8 cellular contexts compared by ENCODE assay signal in the genomic region with DNA sequence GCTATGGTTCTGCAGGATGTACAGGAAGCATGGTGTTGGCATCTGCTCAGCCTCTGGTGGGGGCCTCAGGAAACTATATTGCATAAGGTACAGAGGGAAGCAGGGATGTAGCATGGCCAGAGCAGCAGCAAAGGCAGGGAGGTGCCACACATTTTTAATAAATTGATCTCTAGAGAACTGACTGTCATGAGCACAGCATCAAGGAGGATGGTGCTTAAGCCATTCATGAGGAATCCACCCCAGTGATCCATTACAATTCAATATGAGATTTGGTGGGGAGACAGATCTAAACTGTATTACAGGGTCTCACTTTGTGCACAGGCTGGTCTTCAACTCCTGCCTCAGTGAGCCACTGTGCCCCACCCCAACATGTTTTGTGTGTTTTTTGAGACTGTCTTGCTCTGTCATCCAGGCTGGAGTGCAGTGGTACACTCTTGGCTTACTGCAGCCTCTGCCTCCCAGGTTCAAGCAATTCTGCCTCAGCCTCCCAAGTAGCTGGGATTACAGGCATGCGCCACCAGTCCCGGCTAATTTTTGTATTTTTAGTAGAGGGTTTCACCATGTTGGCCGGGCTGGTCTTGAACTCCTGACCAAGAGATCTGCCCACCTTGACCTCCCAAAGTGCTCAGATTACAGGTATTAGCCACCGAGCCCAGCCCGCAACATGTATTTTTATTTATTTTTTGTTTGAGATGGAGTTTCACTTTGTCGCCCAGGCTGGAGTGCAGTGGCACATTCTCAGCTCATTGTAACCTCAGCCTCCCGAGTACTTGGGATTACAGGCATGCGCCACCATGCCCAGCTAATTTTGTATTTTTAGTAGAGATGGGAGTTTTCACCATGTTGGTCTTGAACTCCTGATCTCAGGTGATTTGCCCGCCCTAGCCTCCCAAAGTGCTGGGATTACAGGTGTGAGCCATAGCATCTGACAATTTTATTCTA. TPM values are rescaled to one million over a fixed set of nuclear protein-coding genes. Genes with fewer than 3 reads are reported as not detected.
DNase-seq lines count a peak whose midpoint lies in the region; ATAC-seq and TF ChIP-seq lines count a peak whose summit lies in the region.

No MANE protein-coding gene starts in this region.

- no peaks in the 10 kb centered on the region for H3K9me3 Mint-ChIP-seq in activated T-cell treated with anti-CD3 and anti-CD28 coated beads, Interleukin-2, amount 50 U/mL, for 24 hours
- H3K9me3 Mint-ChIP-seq in activated B cell treated with CpG ODN at 0.5 μM for 24 hours: no peaks in the 10 kb centered on the region

- peak overlapping the region; percentile 93 for H3K27ac ChIP-seq in stomach smooth muscle (ENCODE audit: low read length)

- H3K27ac Mint-ChIP-seq in activated T-cell treated with anti-CD3 and anti-CD28 coated beads, Interleukin-2, amount 50 U/mL, for 24 hours: peak overlapping the region; percentile 98
- H3K27ac Mint-ChIP-seq in activated B cell treated with CpG ODN at 0.5 μM for 24 hours: peak overlapping the region; percentile 98

- no peaks in the 10 kb centered on the region for H3K27me3 ChIP-seq in stomach smooth muscle (ENCODE audit: control insufficient read depth in 1 of 2, insufficient read depth in 2 of 2, low read length in 2 of 2)

- H3K36me3 ChIP-seq in stomach smooth muscle (ENCODE audit: control insufficient read depth in 2 of 2, insufficient read depth in 2 of 2, low read length in 2 of 2): peaks cover 17 to 34% of the 10 kb centered on the region in 2 donors

- peaks cover 28% of the 10 kb centered on the region for H3K4me1 ChIP-seq in stomach smooth muscle (ENCODE audit: control insufficient read depth, insufficient read depth, low read length)

- H3K4me3 Mint-ChIP-seq in activated T-cell treated with anti-CD3 and anti-CD28 coated beads, Interleukin-2, amount 50 U/mL, for 24 hours: peak overlapping the region; percentile 99
- H3K4me3 Mint-ChIP-seq in activated B cell treated with CpG ODN at 0.5 μM for 24 hours: peak overlapping the region; percentile 99

- H3K4me1 Mint-ChIP-seq in activated T-cell treated with anti-CD3 and anti-CD28 coated beads, Interleukin-2, amount 50 U/mL, for 24 hours (ENCODE audit: low read depth): peaks cover 28% of the 10 kb centered on the region
- peaks cover 54% of the 10 kb centered on the region for H3K4me1 Mint-ChIP-seq in activated B cell treated with CpG ODN at 0.5 μM for 24 hours

- peaks cover 79% of the 10 kb centered on the region for H3K36me3 Mint-ChIP-seq in activated T-cell treated with anti-CD3 and anti-CD28 coated beads, Interleukin-2, amount 50 U/mL, for 24 hours (ENCODE audit: low read depth)
- H3K36me3 Mint-ChIP-seq in activated B cell treated with CpG ODN at 0.5 μM for 24 hours (ENCODE audit: low read depth): peaks cover 66% of the 10 kb centered on the region

- no peak for TF ChIP-seq CTCF in activated B cell treated with CpG ODN at 0.5 μM for 24 hours (IDR thresholded peaks at IDR 0.05)

- no peak for DNase-seq in activated T-cell treated with anti-CD3 and anti-CD28 coated beads, Interleukin-2, amount 50 U/mL, for 24 hours
- no peak for DNase-seq in activated T-cell treated with anti-CD3 and anti-CD28 coated beads, Interleukin-2, amount 50 U/mL, for 1 hour
- DNase-seq in activated B cell treated with CpG ODN at 0.5 μM for 24 hours (no peak), NCI-H187 treated with DMSO at 0.1 percent for 48 hours (lab: John Stamatoyannopoulos, UW) (no peak), HK-2 (ENCODE audit: unreplicated experiment) (no peak)
- DNase-seq in effector CD4-positive, alpha-beta T cell: no peak

- intact Hi-C loops in activated B cell treated with CpG ODN at 0.5 μM for 24 hours (cut with micrococcal nuclease): no loop called here

- H3K9ac ChIP-seq in stomach smooth muscle (ENCODE audit: low read length in 2 of 2): no peak overlapping the region

- H3K27me3 Mint-ChIP-seq in activated T-cell treated with anti-CD3 and anti-CD28 coated beads, Interleukin-2, amount 50 U/mL, for 24 hours: no peaks in the 10 kb centered on the region
- H3K27me3 Mint-ChIP-seq in activated B cell treated with CpG ODN at 0.5 μM for 24 hours: no peaks in the 10 kb centered on the region

- no peak for ATAC-seq in activated B cell treated with CpG ODN at 0.5 μM for 24 hours (ENCODE audit: low read depth)

- no peaks in the 10 kb centered on the region for H3K9me3 ChIP-seq in stomach smooth muscle (ENCODE audit: control insufficient read depth in 2 of 2, low read length in 2 of 2)

- H3K4me3 ChIP-seq in iPS-11a (ENCODE audit: low read depth, low read length) (peak overlapping the region; percentile 99), stomach smooth muscle (ENCODE audit: low read length in 2 of 2) (peak overlapping the region in 1 of 2 donors; percentile 47)

- POLR2A ChIA-PET in activated B cell treated with CpG ODN at 0.5 μM for 24 hours (lab: Charles Lee): interaction anchor here (0.6 to 9.9 kb wide), 8 partner anchors 10 to 173 kb away, joined by 3 to 133 read pairs (median 4); a partner anchor contains a TSS

- CTCF ChIA-PET in activated B cell treated with CpG ODN at 0.5 μM for 24 hours (lab: Charles Lee): no interaction called here

RNA-seq across cellular contexts. Expression of a gene that starts 10.3 kb away (rescaled TPM):
- total RNA-seq in activated B cell treated with CpG ODN at 0.5 μM for 24 hours: 23.7 and 30.4 TPM in 2 replicates

RNA-seq across cellular contexts. Expression of a gene that starts 22.5 kb away (rescaled TPM):
- 27.1 and 28.1 TPM in 2 replicates for total RNA-seq in activated B cell treated with CpG ODN at 0.5 μM for 24 hours

RNA-seq across cellular contexts. Expression of a gene that starts 22.8 kb away (rescaled TPM):
- total RNA-seq in activated B cell treated with CpG ODN at 0.5 μM for 24 hours: 1.2 and 2.1 TPM in 2 replicates

RNA-seq across cellular contexts. Expression of a gene that starts 24.7 kb away (rescaled TPM):
- 18.3 and 19.2 TPM in 2 replicates for total RNA-seq in activated B cell treated with CpG ODN at 0.5 μM for 24 hours

RNA-seq across cellular contexts. Expression of a gene that starts 31.1 kb away (rescaled TPM):
- total RNA-seq in activated B cell treated with CpG ODN at 0.5 μM for 24 hours: 61.8 and 68.6 TPM in 2 replicates
